In the genomic region with DNA sequence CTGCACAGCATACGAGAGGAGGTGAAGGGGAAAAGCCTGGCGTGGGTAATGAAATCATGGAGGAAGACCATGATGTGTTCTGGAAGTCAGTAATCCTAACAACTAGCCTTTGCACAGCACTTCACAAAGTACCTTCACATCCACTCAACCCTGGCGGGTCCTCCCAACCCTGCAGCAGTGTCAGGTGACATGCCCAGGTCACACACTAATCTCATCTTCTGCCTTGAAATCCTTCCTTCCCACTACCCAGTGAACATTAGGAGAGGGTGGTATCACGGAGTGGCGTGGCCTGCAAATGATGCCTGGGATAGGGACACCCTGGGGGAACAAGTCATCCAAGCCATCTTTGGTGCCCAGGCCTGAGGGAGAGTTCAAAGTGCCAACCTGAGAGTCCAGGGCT, we compare ENCODE assay signal across 1 cellular context.
TF ChIP-seq lines count a peak whose summit lies in the region.

No MANE protein-coding gene starts in this region.

TF ChIP-seq in IMR-90, 13 proteins besides CTCF, POLR2A, EP300 and RAD21:
- TF ChIP-seq CHD1 (IDR thresholded peaks at IDR 0.05; ENCODE audit: low read depth, low read length) (no peak), NFE2L2 (IDR thresholded peaks at IDR 0.05; ENCODE audit: low read depth, low read length) (no peak), RFX5 (IDR thresholded peaks at IDR 0.05; ENCODE audit: low read depth, low read length) (no peak), MAFK (IDR thresholded peaks at IDR 0.05; ENCODE audit: low read depth, low read length) (no peak), RCOR1 (IDR thresholded peaks at IDR 0.05; ENCODE audit: insufficient replicate concordance, low read length) (no peak), MAZ (IDR thresholded peaks at IDR 0.05; ENCODE audit: borderline replicate concordance, low read depth, low read length) (no peak), MXI1 (IDR thresholded peaks at IDR 0.05; ENCODE audit: borderline replicate concordance, low read depth, low read length) (no peak), FOS (IDR thresholded peaks at IDR 0.05; ENCODE audit: low read depth, low read length) (no peak), CEBPB (IDR thresholded peaks at IDR 0.05; ENCODE audit: low read depth, low read length) (no peak), BHLHE40 (IDR thresholded peaks at IDR 0.05; ENCODE audit: low read depth, low read length) (no peak)
- TF ChIP-seq, protein P1, sequence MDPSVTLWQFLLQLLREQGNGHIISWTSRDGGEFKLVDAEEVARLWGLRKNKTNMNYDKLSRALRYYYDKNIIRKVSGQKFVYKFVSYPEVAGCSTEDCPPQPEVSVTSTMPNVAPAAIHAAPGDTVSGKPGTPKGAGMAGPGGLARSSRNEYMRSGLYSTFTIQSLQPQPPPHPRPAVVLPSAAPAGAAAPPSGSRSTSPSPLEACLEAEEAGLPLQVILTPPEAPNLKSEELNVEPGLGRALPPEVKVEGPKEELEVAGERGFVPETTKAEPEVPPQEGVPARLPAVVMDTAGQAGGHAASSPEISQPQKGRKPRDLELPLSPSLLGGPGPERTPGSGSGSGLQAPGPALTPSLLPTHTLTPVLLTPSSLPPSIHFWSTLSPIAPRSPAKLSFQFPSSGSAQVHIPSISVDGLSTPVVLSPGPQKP (IDR thresholded peaks at IDR 0.05; ENCODE audit: borderline replicate concordance, low read depth, low read length), result no peak
